8 cellular contexts compared by ENCODE assay signal in the genomic region with DNA sequence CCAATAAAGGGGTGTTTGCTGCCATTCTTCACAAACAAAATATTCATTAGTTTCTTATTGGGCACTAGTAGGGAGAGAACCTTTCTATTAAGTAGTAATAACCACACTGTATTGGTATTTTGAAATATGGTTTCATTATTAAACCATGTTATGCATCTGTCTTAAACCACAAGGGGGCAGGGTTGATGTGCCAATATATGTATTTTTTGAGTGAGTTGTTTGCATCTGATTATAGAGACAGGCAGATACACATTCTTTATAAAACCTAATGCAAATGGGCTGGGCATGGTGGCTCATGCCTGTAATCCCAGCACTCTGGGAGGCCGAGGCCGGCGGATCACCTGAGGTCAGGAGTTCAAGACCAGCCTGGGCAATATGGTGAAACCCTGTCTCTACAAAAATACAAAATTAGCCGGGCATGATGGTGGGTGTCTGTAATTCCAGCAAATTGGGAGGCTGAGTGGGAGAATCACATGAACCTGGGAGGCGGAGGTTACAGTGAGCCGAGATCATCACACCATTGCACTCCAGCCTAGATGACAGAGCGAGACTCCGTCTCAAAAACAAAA. TPM values are rescaled to one million over a fixed set of nuclear protein-coding genes. Genes with fewer than 3 reads are reported as not detected.
A peak's percentile ranks its signal among the peaks of the same experiment; 100 is the strongest.
DNase-seq lines count a peak whose midpoint lies in the region; ATAC-seq and TF ChIP-seq lines count a peak whose summit lies in the region.
"Not testable (repeated sequence)": the region's sequence is repeated elsewhere in the genome, so short reads cannot be mapped to it uniquely, and the experiment has no call there.

No MANE protein-coding gene starts in this region.

- POLR2A ChIA-PET in SK-N-SH (lab: Yijun Ruan, JAX) = not testable (repeated sequence)

- H3K27ac ChIP-seq in C4-2B; SK-N-SH (ENCODE audit: low read depth in 2 of 2, low read length in 1 of 2); gastrocnemius medialis: not testable (repeated sequence)

- in situ Hi-C loops in T47D (cut with HindIII; ENCODE audit: low pct_unique_long_range_greater_than_20kb, low sequenced_read_pairs) = not testable (repeated sequence)
- in situ Hi-C loops in gastrocnemius medialis (cut with MboI; ENCODE audit: low sequenced_read_pairs in 4 of 4) = loop anchor here in 2 of 4 donors (10.0 to 25.0 kb wide), 2 partner anchors 198 to 211 kb away; no protein-coding TSS in a partner anchor

- H3K9me3 ChIP-seq in SK-N-SH, gastrocnemius medialis: not testable (repeated sequence)

- H3K9me2 ChIP-seq in SK-N-SH = not testable (repeated sequence)

- H3K4me1 ChIP-seq in SK-N-SH (ENCODE audit: control insufficient read depth in 1 of 2, insufficient read depth in 2 of 2, low read depth in 1 of 2, low read length in 1 of 2); gastrocnemius medialis: not testable (repeated sequence)

- H3K9ac ChIP-seq in SK-N-SH = not testable (repeated sequence)

- TF ChIP-seq EP300 in SK-N-SH (IDR thresholded peaks at IDR 0.05; ENCODE audit: borderline replicate concordance in 1 of 2, low read depth in 1 of 2, low read length in 1 of 2) = not testable (repeated sequence)

- H3K4me3 ChIP-seq in SK-N-SH (ENCODE audit: low read depth in 2 of 2, low read length in 1 of 2); gastrocnemius medialis: not testable (repeated sequence)

- DNase-seq in NCI-H2107 treated with DMSO at 0.1 percent for 48 hours (lab: John Stamatoyannopoulos, UW; ENCODE audit: unreplicated experiment) (peak; percentile 63), SK-N-SH (peak; percentile 37), T47D (ENCODE audit: low read depth in 1 of 2, low spot score in 1 of 2) (peak; percentile 24 to 82), inferior parietal cortex (ENCODE audit: extremely low spot score) (peak; percentile 65)
- DNase-seq in gastrocnemius medialis = not testable (repeated sequence)

- H3K27me3 ChIP-seq in SK-N-SH (ENCODE audit: insufficient read depth); gastrocnemius medialis: not testable (repeated sequence)

- CTCF ChIA-PET in SK-N-SH (lab: Yijun Ruan, JAX) = interaction anchor here (1.7 kb wide), 1 partner anchor 205 kb away, joined by 8 read pairs; no protein-coding TSS in a partner anchor

- TF ChIP-seq RAD21 in SK-N-SH (IDR thresholded peaks at IDR 0.05; ENCODE audit: low read length) = peak; percentile 71

- peak; percentile 86 for TF ChIP-seq CTCF in C4-2B (conservative IDR thresholded peaks at IDR 0.05)
- TF ChIP-seq CTCF in SK-N-SH (IDR thresholded peaks at IDR 0.05) = peak; percentile 82
- peak in 4 of 5 experiments; percentile 12 to 26 (median 24) for TF ChIP-seq CTCF in gastrocnemius medialis (IDR thresholded peaks at IDR 0.05 in 4 of 5, conservative IDR thresholded peaks at IDR 0.05 in 1 of 5)

- 68% methylated on average over 8 of the region's 8 CpGs for WGBS in SK-N-SH (ENCODE audit: low lambda C conversion rate)

- not testable (repeated sequence) for TF ChIP-seq POLR2A in gastrocnemius medialis (IDR thresholded peaks at IDR 0.05)

- not testable (repeated sequence) for H3K4me2 ChIP-seq in SK-N-SH

- intact Hi-C loops in gastrocnemius medialis (cut with DNase I; ENCODE audit: low total_unique reads) = loop anchor here (2.0 kb wide), 1 partner anchor 207 kb away; no protein-coding TSS in a partner anchor

- H3K36me3 ChIP-seq in SK-N-SH (replicated peaks in 1 of 2; ENCODE audit: control insufficient read depth in 1 of 2, insufficient read depth in 2 of 2, low read length in 1 of 2); gastrocnemius medialis: not testable (repeated sequence)

- peak; percentile 55 for ATAC-seq in GM18909 (IDR thresholded peaks at IDR 0.05; ENCODE audit: poor library complexity, unreplicated experiment)
- ATAC-seq in HG03460 (IDR thresholded peaks at IDR 0.05; ENCODE audit: unreplicated experiment) = peak; percentile 63
- not testable (repeated sequence) for ATAC-seq in gastrocnemius medialis

- H4K20me1 ChIP-seq in SK-N-SH (ENCODE audit: insufficient read depth) = not testable (repeated sequence)

- H3F3A ChIP-seq in SK-N-SH (replicated peaks; ENCODE audit: insufficient read depth) = not testable (repeated sequence)

- H3K79me2 ChIP-seq in SK-N-SH (ENCODE audit: insufficient read depth) = not testable (repeated sequence)

- H2AFZ ChIP-seq in SK-N-SH (ENCODE audit: low read depth) = peak overlapping the region; percentile 24

TF ChIP-seq in SK-N-SH, 30 proteins besides CTCF, POLR2A, EP300 and RAD21:
- TF ChIP-seq SMC3 (IDR thresholded peaks at IDR 0.05; ENCODE audit: low read depth, low read length) = peak; percentile 58

RNA-seq across cellular contexts. Expression of a gene that starts 56.0 kb away (rescaled TPM):
- polyA plus RNA-seq in SK-N-SH (2012; rRNA removed) = 16.9 and 21.5 TPM in 2 replicates
- polyA plus RNA-seq in SK-N-SH (2012; cell fraction: cytosol; rRNA removed) = 17.7 and 37.8 TPM in 2 replicates
- 60.1 and 67.7 TPM in 2 replicates for polyA plus RNA-seq in SK-N-SH (2012; cell fraction: nucleus; rRNA removed)
- total RNA-seq in gastrocnemius medialis = 10 to 100 TPM; 61.6 to 92.2 (median 70.0) TPM

Comparison
In these comparisons a context has a peak if more than half of its experiments do, and no peak if none do; other contexts are left out.
1. CTCF ChIP-seq: peak in every context shown above with its lines; median percentile 86 in C4-2B; 82 in SK-N-SH; 24 in gastrocnemius medialis.